29 cellular contexts compared by ENCODE assay signal in genomic region chr1:199741586-199741985, GRCh38.
"Had no signal": no experiment of that assay in that cellular context is flagged by ENCODE, and none has a peak within 500 bp of the region (broad histone marks: within the 10 kb centered on the region; RNA-seq: fewer than 3 reads in every experiment).

No MANE protein-coding gene starts in this region.

- ATAC-seq: activated CD4-positive, alpha-beta T cell treated with anti-CD3 and anti-CD28 coated beads for 36 hours; activated CD8-positive, alpha-beta memory T cell treated with anti-CD3 and anti-CD28 coated beads, Interleukin-2, amount 10 ng/mL, durations not matched to agents 7 days and 5 days; activated CD8-positive, alpha-beta T cell treated with anti-CD3 and anti-CD28 coated beads, Interleukin-2, amount 10 ng/mL, durations not matched to agents 7 days and 5 days; gastroesophageal sphincter; T-helper 17 cell had no signal

- H3K4me3 ChIP-seq: ascending aorta, breast epithelium, cardiac muscle cell, colonic mucosa, esophagus squamous epithelium, gastroesophageal sphincter had no signal

- H3K27ac ChIP-seq: ascending aorta, breast epithelium, cardiac muscle cell, colonic mucosa, esophagus squamous epithelium, gastroesophageal sphincter had no signal

- H3K4me1 ChIP-seq: ascending aorta, breast epithelium, colonic mucosa, esophagus squamous epithelium, gastroesophageal sphincter had no signal

- H3K36me3 ChIP-seq: ascending aorta, breast epithelium, cardiac muscle cell, colonic mucosa, esophagus squamous epithelium, gastroesophageal sphincter had no signal

- DNase-seq: activated CD4-positive, alpha-beta memory T cell treated with anti-CD3 and anti-CD28 coated beads for 36 hours; activated CD4-positive, alpha-beta T cell treated with anti-CD3 and anti-CD28 coated beads for 36 hours; activated CD4-positive, alpha-beta T cell treated with anti-CD3 and anti-CD28 coated beads, Interleukin-2, amount 10 ng/mL, durations not matched to agents 24 days and 14 days; activated CD4-positive, CD25-positive, alpha-beta regulatory T cell; activated CD4-positive, CD25-positive, alpha-beta regulatory T cell treated with anti-CD3 and anti-CD28 coated beads, Interleukin-2, amount 50 U/mL, for 72 hours; activated CD8-positive, alpha-beta memory T cell treated with anti-CD3 and anti-CD28 coated beads, Interleukin-2, amount 10 ng/mL, durations not matched to agents 7 days and 5 days; activated CD8-positive, alpha-beta memory T cell treated with anti-CD3 and anti-CD28 coated beads, Interleukin-2, amount 50 U/mL, for 4 hours; activated CD8-positive, alpha-beta T cell treated with anti-CD3 and anti-CD28 coated beads, Interleukin-2, amount 10 ng/mL, durations not matched to agents 7 days and 5 days; activated effector memory CD4-positive, alpha-beta T cell treated with anti-CD3 and anti-CD28 coated beads, Interleukin-2, amount 50 U/mL, for 16 hours; activated naive CD4-positive, alpha-beta T cell treated with anti-CD3 and anti-CD28 coated beads for 36 hours; activated naive CD8-positive, alpha-beta T cell treated with anti-CD3 and anti-CD28 coated beads for 36 hours; activated naive CD8-positive, alpha-beta T cell treated with anti-CD3 and anti-CD28 coated beads, Interleukin-2, amount 50 U/mL, for 24 hours; activated T-cell treated with anti-CD3 and anti-CD28 coated beads, Interleukin-2, amount 50 U/mL, for 1 hour; activated T-cell treated with anti-CD3 and anti-CD28 coated beads, Interleukin-2, amount 50 U/mL, for 48 hours; central memory CD4-positive, alpha-beta T cell; cerebellar nuclear complex; colonic mucosa; effector CD8-positive, alpha-beta T cell; esophagus squamous epithelium; foreskin melanocyte; head of caudate nucleus; T-helper 1 cell; T-helper 17 cell had no signal

- H3K9me3 ChIP-seq: ascending aorta, breast epithelium, colonic mucosa, esophagus squamous epithelium, gastroesophageal sphincter had no signal

- H3K27me3 ChIP-seq: ascending aorta, breast epithelium, cardiac muscle cell, colonic mucosa, esophagus squamous epithelium, gastroesophageal sphincter had no signal

- FAIRE-seq: endometrium, endothelial cell of umbilical vein had no signal
